ENCODE assay signal across 19 cellular contexts in the genomic region with DNA sequence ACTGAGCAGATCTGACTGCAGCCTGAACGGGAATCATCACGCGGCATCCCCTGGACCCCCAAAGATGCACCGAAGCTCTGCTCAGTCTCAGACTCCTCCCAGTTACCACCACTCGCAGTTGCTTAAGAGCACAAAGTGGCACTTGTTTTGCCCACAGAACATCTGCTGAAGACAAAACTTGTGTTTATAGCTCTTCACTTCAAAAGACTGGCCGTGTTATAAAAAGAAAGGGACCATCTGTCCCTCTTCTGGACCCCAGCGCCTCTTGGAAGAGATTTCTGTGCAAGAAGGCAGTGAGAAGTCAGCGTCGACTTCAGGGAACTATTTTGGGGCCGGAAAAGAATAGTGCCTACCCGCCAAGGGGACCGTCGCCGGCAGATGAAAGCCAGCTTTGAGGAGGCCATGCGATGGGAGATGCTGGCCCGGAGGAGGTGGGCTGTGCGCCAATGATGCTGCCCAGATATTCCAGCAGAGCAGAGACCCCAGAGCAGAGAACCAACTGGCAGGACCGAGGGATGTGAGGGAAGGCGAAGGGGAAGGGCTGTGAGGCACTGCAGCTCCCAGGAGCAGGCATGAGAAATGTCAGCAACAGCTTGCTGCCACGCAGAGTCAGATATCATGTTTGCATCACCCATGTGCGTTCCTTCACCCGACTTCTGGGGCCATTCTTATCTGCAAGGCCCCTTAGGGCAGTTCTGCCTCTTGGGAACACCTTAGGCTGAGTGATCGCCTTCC.
"Had no signal": no experiment of that assay in that cellular context is flagged by ENCODE, and none has a peak within 500 bp of the region (broad histone marks: within the 10 kb centered on the region; RNA-seq: fewer than 3 reads in every experiment).

No MANE protein-coding gene starts in this region.

- H3K27me3 Mint-ChIP-seq: activated CD4-positive, alpha-beta memory T cell treated with anti-CD3 and anti-CD28 coated beads, Interleukin-2, amount 10 ng/mL, durations not matched to agents 7 days and 5 days; activated CD8-positive, alpha-beta memory T cell treated with anti-CD3 and anti-CD28 coated beads, Interleukin-2, amount 10 ng/mL, durations not matched to agents 7 days and 5 days had no signal

- DNase-seq: activated B cell treated with CpG ODN at 0.5 μM for 24 hours; activated CD4-positive, alpha-beta memory T cell treated with anti-CD3 and anti-CD28 coated beads, Interleukin-2, amount 10 ng/mL, durations not matched to agents 7 days and 5 days; activated CD4-positive, alpha-beta T cell treated with anti-CD3 and anti-CD28 coated beads for 4 hours; activated CD8-positive, alpha-beta memory T cell treated with anti-CD3 and anti-CD28 coated beads, Interleukin-2, amount 10 ng/mL, durations not matched to agents 7 days and 5 days; activated naive CD4-positive, alpha-beta T cell treated with anti-CD3 and anti-CD28 coated beads for 36 hours; activated T-cell treated with anti-CD3 and anti-CD28 coated beads, Interleukin-2, amount 50 U/mL, for 1 hour; brain microvascular endothelial cell; central memory CD4-positive, alpha-beta T cell; glutamatergic neuron; hypothalamus; ovary; spleen; stimulated activated naive CD4-positive, alpha-beta T cell; transverse colon had no signal

- H3K36me3 Mint-ChIP-seq: activated CD8-positive, alpha-beta memory T cell treated with anti-CD3 and anti-CD28 coated beads, Interleukin-2, amount 10 ng/mL, durations not matched to agents 7 days and 5 days had no signal

- H3K4me1 Mint-ChIP-seq: activated B cell treated with CpG ODN at 0.5 μM for 24 hours had no signal

- H3K4me3 Mint-ChIP-seq: activated B cell treated with CpG ODN at 0.5 μM for 24 hours; activated CD4-positive, alpha-beta memory T cell treated with anti-CD3 and anti-CD28 coated beads, Interleukin-2, amount 10 ng/mL, durations not matched to agents 7 days and 5 days; activated CD8-positive, alpha-beta memory T cell treated with anti-CD3 and anti-CD28 coated beads, Interleukin-2, amount 10 ng/mL, durations not matched to agents 7 days and 5 days; activated naive CD4-positive, alpha-beta T cell treated with anti-CD3 and anti-CD28 coated beads for 36 hours; mesothelial cell of epicardium had no signal

- H3K27ac Mint-ChIP-seq: activated B cell treated with CpG ODN at 0.5 μM for 24 hours; activated CD4-positive, alpha-beta memory T cell treated with anti-CD3 and anti-CD28 coated beads, Interleukin-2, amount 10 ng/mL, durations not matched to agents 7 days and 5 days; activated CD8-positive, alpha-beta memory T cell treated with anti-CD3 and anti-CD28 coated beads, Interleukin-2, amount 10 ng/mL, durations not matched to agents 7 days and 5 days; activated naive CD4-positive, alpha-beta T cell treated with anti-CD3 and anti-CD28 coated beads for 36 hours; activated T-helper 2 cell treated with anti-CD3 and anti-CD28 coated beads, Interferon-gamma antibody, Interleukin-2, Interleukin-4, amounts not matched to agents 10 μg/mL and 5 μg/mL and 100 μg/mL, durations not matched to agents 14 hours and 24 hours and 36 hours; mesothelial cell of epicardium had no signal

- H3K27ac ChIP-seq: brain microvascular endothelial cell, foreskin keratinocyte, left lung, ovary, spleen, transverse colon, vagina had no signal

- H3K9me3 Mint-ChIP-seq: activated B cell treated with CpG ODN at 0.5 μM for 24 hours; activated CD4-positive, alpha-beta memory T cell treated with anti-CD3 and anti-CD28 coated beads, Interleukin-2, amount 10 ng/mL, durations not matched to agents 7 days and 5 days; activated naive CD4-positive, alpha-beta T cell treated with anti-CD3 and anti-CD28 coated beads for 36 hours; activated T-helper 2 cell treated with anti-CD3 and anti-CD28 coated beads, Interferon-gamma antibody, Interleukin-2, Interleukin-4, amounts not matched to agents 10 μg/mL and 5 μg/mL and 100 μg/mL, durations not matched to agents 14 hours and 24 hours and 36 hours; mesothelial cell of epicardium had no signal

- ATAC-seq: activated CD8-positive, alpha-beta memory T cell treated with anti-CD3 and anti-CD28 coated beads, Interleukin-2, amount 10 ng/mL, durations not matched to agents 7 days and 5 days; left lung had no signal
